In genomic region chr20:36860811-36861624, GRCh38 we compare ENCODE assay signal across 8 cellular contexts. TPM values are rescaled to one million over a fixed set of nuclear protein-coding genes. Genes with fewer than 3 reads are reported as not detected.
DNase-seq lines count a peak whose midpoint lies in the region; ATAC-seq, FAIRE-seq and TF ChIP-seq lines count a peak whose summit lies in the region.

No MANE protein-coding gene starts in this region.

- no peaks in the 10 kb centered on the region for H3K9me3 ChIP-seq in CD4-positive, alpha-beta memory T cell (ENCODE audit: control insufficient read depth in 1 of 2, low read length in 2 of 2)
- H3K9me3 ChIP-seq in PC-9 (ENCODE audit: insufficient read depth, low read depth): no peaks in the 10 kb centered on the region
- no peaks in the 10 kb centered on the region for H3K9me3 ChIP-seq in endothelial cell of umbilical vein (replicated peaks; ENCODE audit: control insufficient read depth, insufficient read depth, low read length)
- no peaks in the 10 kb centered on the region for H3K9me3 ChIP-seq in parathyroid adenoma (ENCODE audit: control insufficient read depth, low read length)

- peak overlapping the region in 6 of 8 donors; percentile 28 to 73 (median 45) for H3K4me3 Mint-ChIP-seq in CD4-positive, alpha-beta memory T cell

- no peaks in the 10 kb centered on the region for H3K36me3 Mint-ChIP-seq in CD4-positive, alpha-beta memory T cell

- TF ChIP-seq POLR2A in endothelial cell of umbilical vein (IDR thresholded peaks at IDR 0.05; ENCODE audit: low read depth, low read length): no peak

- CTCF ChIA-PET in CD4-positive, alpha-beta memory T cell (lab: Charles Lee; ENCODE audit: partially characterized antibody): no interaction called here
- CTCF ChIA-PET in PC-9 (lab: Charles Lee) (interaction anchor here (1.4 kb wide), 1 partner anchor 53 kb away, joined by 3 read pairs; no protein-coding TSS in a partner anchor), endothelial cell of umbilical vein (lab: Charles Lee) (interaction anchor here (0.8 to 5.6 kb wide), 7 partner anchors 15 to 248 kb away, joined by 3 to 60 read pairs (median 5); partner anchors contain the start of gene DSN1)

- H3K27me3 ChIP-seq in CD4-positive, alpha-beta memory T cell (ENCODE audit: insufficient read depth, low read length): peaks cover 6% of the 10 kb centered on the region
- H3K27me3 ChIP-seq in PC-9 (ENCODE audit: insufficient read depth, low read depth) (no peaks in the 10 kb centered on the region), endothelial cell of umbilical vein (ENCODE audit: control insufficient read depth in 2 of 2, insufficient read depth in 2 of 2, low read length in 2 of 2) (no peaks in the 10 kb centered on the region), parathyroid adenoma (ENCODE audit: control insufficient read depth, insufficient read depth, low read length) (no peaks in the 10 kb centered on the region)

- POLR2A ChIA-PET in CD4-positive, alpha-beta memory T cell (lab: Charles Lee; ENCODE audit: partially characterized antibody): no interaction called here
- POLR2A ChIA-PET in PC-9 (lab: Charles Lee; ENCODE audit: unreplicated experiment): interaction anchor here (0.6 kb wide), 1 partner anchor 37 kb away, joined by 11 read pairs; no protein-coding TSS in a partner anchor
- POLR2A ChIA-PET in endothelial cell of umbilical vein (lab: Charles Lee): interaction anchor here (1.1 kb wide), 1 partner anchor 25 kb away, joined by 7 read pairs; no protein-coding TSS in a partner anchor

- no peaks in the 10 kb centered on the region for H3K9me2 ChIP-seq in PC-9 (ENCODE audit: insufficient read depth)

- no peak overlapping the region for H3K4me3 ChIP-seq in CD4-positive, alpha-beta memory T cell (ENCODE audit: low read length in 2 of 2)
- no peak overlapping the region for H3K4me3 ChIP-seq in PC-9
- H3K4me3 ChIP-seq in endothelial cell of umbilical vein (replicated peaks in 1 of 3; ENCODE audit: insufficient read depth in 1 of 3, low read depth in 1 of 3, low read length in 3 of 3): peak overlapping the region in 1 of 3 experiments; percentile 27
- peak overlapping the region; percentile 55 for H3K4me3 ChIP-seq in parathyroid adenoma (ENCODE audit: low read depth, low read length)

- no peak overlapping the region for H2AFZ ChIP-seq in PC-9
- H2AFZ ChIP-seq in endothelial cell of umbilical vein (ENCODE audit: low read depth, low read length): no peak overlapping the region
- no peak overlapping the region for H2AFZ ChIP-seq in parathyroid adenoma

- no peaks in the 10 kb centered on the region for H3K36me3 ChIP-seq in CD4-positive, alpha-beta memory T cell (ENCODE audit: insufficient read depth, low read length)
- no peaks in the 10 kb centered on the region for H3K36me3 ChIP-seq in PC-9 (ENCODE audit: low read depth)
- H3K36me3 ChIP-seq in endothelial cell of umbilical vein (ENCODE audit: control insufficient read depth in 2 of 2, extremely low read depth in 1 of 2, insufficient read depth in 2 of 2, low read length in 2 of 2): peaks cover 0 to 2% of the 10 kb centered on the region in 2 experiments
- H3K36me3 ChIP-seq in parathyroid adenoma (ENCODE audit: control insufficient read depth, insufficient read depth, low read length): no peaks in the 10 kb centered on the region

- H3K9me1 ChIP-seq in endothelial cell of umbilical vein (replicated peaks; ENCODE audit: control insufficient read depth, extremely low read depth, insufficient read depth, low read length): no peaks in the 10 kb centered on the region

- peaks cover 12 to 22% of the 10 kb centered on the region in 2 donors for H3K27me3 Mint-ChIP-seq in CD4-positive, alpha-beta memory T cell

- no peak overlapping the region for H3K27ac ChIP-seq in CD4-positive, alpha-beta memory T cell (ENCODE audit: low read depth, low read length)
- no peak overlapping the region for H3K27ac ChIP-seq in PC-9
- H3K27ac ChIP-seq in endothelial cell of umbilical vein (ENCODE audit: insufficient read depth, low read depth, low read length): no peak overlapping the region
- no peak overlapping the region for H3K27ac ChIP-seq in parathyroid adenoma

- peaks cover 14% of the 10 kb centered on the region for H3K4me1 ChIP-seq in CD4-positive, alpha-beta memory T cell (ENCODE audit: insufficient read depth, low read length)
- H3K4me1 ChIP-seq in PC-9 (replicated peaks; ENCODE audit: insufficient read depth) (0 out of 2 replicates have a peak, but pooled peaks cover 12% of the 10 kb centered on the region), endothelial cell of umbilical vein (ENCODE audit: control insufficient read depth, extremely low read depth, insufficient read depth, low read length) (peaks cover 30% of the 10 kb centered on the region), parathyroid adenoma (peaks cover 6% of the 10 kb centered on the region)

- dilution Hi-C loops in endothelial cell of umbilical vein (cut with MboI; ENCODE audit: extremely low pct_ligation_motif_present, low sequenced_read_pairs): no loop called here

- no peak for ATAC-seq in HG03159 (IDR thresholded peaks at IDR 0.05; ENCODE audit: unreplicated experiment)

- intact Hi-C loops in CD4-positive, alpha-beta memory T cell (cut with micrococcal nuclease): no loop called here
- intact Hi-C loops in PC-9 (cut with micrococcal nuclease; ENCODE audit: unreplicated experiment): no loop called here
- intact Hi-C loops in endothelial cell of umbilical vein (cut with micrococcal nuclease): loop anchor here (5.0 to 10.0 kb wide), 4 partner anchors 69 to 396 kb away; partner anchors contain the start of gene DSN1

- no peak for DNase-seq in CD4-positive, alpha-beta memory T cell
- no peak for DNase-seq in PC-9
- no peak for DNase-seq in endothelial cell of umbilical vein (ENCODE audit: low read depth, low spot score)
- no peak for DNase-seq in NOMO-1 (lab: John Stamatoyannopoulos, UW; ENCODE audit: unreplicated experiment in 2 of 2)
- no peak for DNase-seq in GM03348 (ENCODE audit: low spot score)
- no peak for DNase-seq in NCI-H1694 treated with DMSO at 0.1 percent for 48 hours (lab: John Stamatoyannopoulos, UW)

- H3K9me3 Mint-ChIP-seq in CD4-positive, alpha-beta memory T cell: peaks cover 0 to 2% (median 0%) of the 10 kb centered on the region in 8 donors

- peak overlapping the region in 1 of 7 donors; percentile 71 for H3K27ac Mint-ChIP-seq in CD4-positive, alpha-beta memory T cell

- BruUV-seq in PC-9 (replicated peaks; lab: Mats Ljungman, UMichigan) (no TSS peak), endothelial cell of umbilical vein (replicated peaks; lab: Mats Ljungman, UMichigan) (no TSS peak)

- no peak for FAIRE-seq in endothelial cell of umbilical vein (lab: Jason Lieb, UNC)

- TF ChIP-seq CTCF in PC-9 (conservative IDR thresholded peaks at IDR 0.05) (no peak), endothelial cell of umbilical vein (IDR thresholded peaks at IDR 0.05; ENCODE audit: extremely low read depth in 1 of 2, insufficient read depth in 1 of 2, low read depth in 1 of 2, low read length in 2 of 2) (no peak), parathyroid adenoma (IDR thresholded peaks at IDR 0.05) (no peak)

- H3K4me1 Mint-ChIP-seq in CD4-positive, alpha-beta memory T cell: peaks cover 10 to 18% (median 13%) of the 10 kb centered on the region in 4 donors

- H3K9ac ChIP-seq in endothelial cell of umbilical vein (replicated peaks; ENCODE audit: extremely low read depth, insufficient read depth, low read length) (no peak overlapping the region), parathyroid adenoma (no peak overlapping the region)

- H3K79me2 ChIP-seq in PC-9 (ENCODE audit: low read depth): no peaks in the 10 kb centered on the region
- H3K79me2 ChIP-seq in endothelial cell of umbilical vein (ENCODE audit: control insufficient read depth, insufficient read depth, low read length): peaks cover 61% of the 10 kb centered on the region
- peaks cover 49% of the 10 kb centered on the region for H3K79me2 ChIP-seq in parathyroid adenoma

- H4K20me1 ChIP-seq in PC-9 (ENCODE audit: insufficient read depth) (no peaks in the 10 kb centered on the region; the same call in 1 of the 2 replicates), endothelial cell of umbilical vein (replicated peaks; ENCODE audit: control insufficient read depth, extremely low read depth, insufficient read depth, low read length) (no peaks in the 10 kb centered on the region)

- H3F3A ChIP-seq in PC-9 (ENCODE audit: insufficient read depth, low read depth): peaks cover 13% of the 10 kb centered on the region; the same call in 1 of the 2 replicates

- peak overlapping the region; percentile 51; the same call in 1 of the 2 replicates for H3K4me2 ChIP-seq in PC-9
- H3K4me2 ChIP-seq in endothelial cell of umbilical vein (ENCODE audit: insufficient read depth, low read length): peak overlapping the region; percentile 65
- H3K4me2 ChIP-seq in parathyroid adenoma (ENCODE audit: low read length): peak overlapping the region; percentile 78

TF ChIP-seq in endothelial cell of umbilical vein, 7 proteins besides CTCF, POLR2A, EP300 and RAD21:
- no peak for TF ChIP-seq MAX (IDR thresholded peaks at IDR 0.05; ENCODE audit: insufficient read depth, insufficient read length)
- no peak for TF ChIP-seq MYC (IDR thresholded peaks at IDR 0.05; ENCODE audit: low read depth, low read length)
- TF ChIP-seq GATA2 (IDR thresholded peaks at IDR 0.05; ENCODE audit: insufficient read depth, insufficient read length, low read depth, low read length): no peak
- TF ChIP-seq EZH2 (IDR thresholded peaks at IDR 0.05; ENCODE audit: borderline replicate concordance, low read depth, low read length, severe bottlenecking): no peak
- no peak for TF ChIP-seq POLR2AphosphoS5 (IDR thresholded peaks at IDR 0.05; ENCODE audit: insufficient read depth, low read depth, low read length)
- TF ChIP-seq FOS (IDR thresholded peaks at IDR 0.05; ENCODE audit: borderline replicate concordance, insufficient read depth, low read length): no peak
- no peak for TF ChIP-seq JUN (IDR thresholded peaks at IDR 0.05; ENCODE audit: borderline replicate concordance, insufficient read depth, insufficient read length, low read depth)
TF ChIP-seq in endothelial cell of umbilical vein: peak in this region for 0.

RNA-seq across cellular contexts. Expression of gene TLDC2, which starts 14.9 kb away (rescaled TPM):
- not detected for total RNA-seq in CD4-positive, alpha-beta memory T cell
- under 1 TPM in 1 of 2 donors, not detected in 1; 0.52 TPM for polyA plus RNA-seq in CD4-positive, alpha-beta memory T cell
- total RNA-seq in PC-9 (2021) (not detected in 2 replicates), endothelial cell of umbilical vein (not detected in 2 replicates)
- not detected in 2 replicates for polyA plus RNA-seq in endothelial cell of umbilical vein
- polyA plus RNA-seq in endothelial cell of umbilical vein (2011; cell fraction: cytosol; rRNA removed): not detected in 2 replicates
- not detected in 2 replicates for polyA plus RNA-seq in endothelial cell of umbilical vein (2011; cell fraction: nucleus; rRNA removed)
- polyA plus RNA-seq in endothelial cell of umbilical vein (2012): 0.19 and 0.23 TPM in 2 replicates
- polyA minus RNA-seq in endothelial cell of umbilical vein: not detected in 2 replicates
- polyA minus RNA-seq in endothelial cell of umbilical vein (2011; cell fraction: cytosol; rRNA and poly(A)+ RNA removed): not detected
- not detected in 2 replicates for polyA minus RNA-seq in endothelial cell of umbilical vein (2011; cell fraction: nucleus; rRNA and poly(A)+ RNA removed)
